Comparison of ENCODE assay signal across 14 cellular contexts in genomic region chr18:34650121-34650545, GRCh38. TPM values are rescaled to one million over a fixed set of nuclear protein-coding genes. Genes with fewer than 3 reads are reported as not detected.
A peak's percentile ranks its signal among the peaks of the same experiment; 100 is the strongest.
DNase-seq lines count a peak whose midpoint lies in the region; ATAC-seq and TF ChIP-seq lines count a peak whose summit lies in the region.
"Had no signal": no experiment of that assay in that cellular context is flagged by ENCODE, and none has a peak within 500 bp of the region (broad histone marks: within the 10 kb centered on the region; RNA-seq: fewer than 3 reads in every experiment).

No MANE protein-coding gene starts in this region.

- H3K4me1 ChIP-seq in left lung: peaks cover 0 to 4% of the 10 kb centered on the region in 2 donors
- peaks cover 0 to 9% of the 10 kb centered on the region in 2 donors for H3K4me1 ChIP-seq in aorta (ENCODE audit: control insufficient read depth in 1 of 2, insufficient read depth in 2 of 2, low read length in 2 of 2)
- peaks cover 0 to 31% (median 11%) of the 10 kb centered on the region in 4 donors for H3K4me1 ChIP-seq in tibial nerve

- DNase-seq in AG10803 (ENCODE audit: low read depth): peak; percentile 73
- DNase-seq in M059J (ENCODE audit: low read depth): peak; percentile 66
- DNase-seq in astrocyte of the hippocampus (ENCODE audit: low read depth, low spot score): peak; percentile 55
- no peak for DNase-seq in left lung
- DNase-seq in aorta: no peak
- no peak for DNase-seq in NCI-H2227 (lab: John Stamatoyannopoulos, UW; ENCODE audit: unreplicated experiment)
- DNase-seq in posterior cingulate gyrus: no peak
- DNase-seq in tibial nerve (ENCODE audit: low spot score in 2 of 2): no peak
- DNase-seq: activated CD4-positive, alpha-beta T cell treated with anti-CD3 and anti-CD28 coated beads for 48 hours; activated naive CD8-positive, alpha-beta T cell treated with anti-CD3 and anti-CD28 coated beads for 36 hours; CD4-positive, CD25-positive, alpha-beta regulatory T cell; NCI-H1105 treated with DMSO at 0.1 percent for 48 hours; stimulated activated CD4-positive, alpha-beta T cell treated with anti-CD3 and anti-CD28 coated beads, Interleukin-15, amount 100 ng/mL, for 24 hours; stimulated activated naive CD8-positive, alpha-beta T cell treated with anti-CD3 and anti-CD28 coated beads, Interleukin-15, amount 100 ng/mL, for 72 hours had no signal

- H3K36me3 ChIP-seq in left lung (no peaks in the 10 kb centered on the region), aorta (ENCODE audit: control insufficient read depth in 1 of 2, insufficient read depth in 2 of 2, low read length in 1 of 2) (no peaks in the 10 kb centered on the region), tibial nerve (no peaks in the 10 kb centered on the region)

- ATAC-seq in left lung (peak; percentile 33), aorta (ENCODE audit: low FRiP score) (no peak)
- ATAC-seq: stimulated activated naive CD8-positive, alpha-beta T cell treated with anti-CD3 and anti-CD28 coated beads, Interleukin-15, amount 100 ng/mL, for 72 hours had no signal

- peak overlapping the region in 1 of 2 donors; percentile 20 for H3K27ac ChIP-seq in left lung
- H3K27ac ChIP-seq in aorta (ENCODE audit: low read depth in 1 of 2, low read length in 2 of 2): peak overlapping the region in 1 of 2 donors; percentile 26
- H3K27ac ChIP-seq in tibial nerve: peak overlapping the region in 1 of 4 donors; percentile 38

- TF ChIP-seq CTCF in AG10803 (conservative IDR thresholded peaks at IDR 0.05; ENCODE audit: low read length) (no peak), left lung (IDR thresholded peaks at IDR 0.05) (no peak), tibial nerve (IDR thresholded peaks at IDR 0.05) (no peak)

- intact Hi-C loops in left lung (cut with DNase I) (no loop called here), aorta (cut with DNase I) (no loop called here), posterior cingulate gyrus (cut with DNase I) (loop anchor here (10.0 kb wide), 1 partner anchor 155 kb away; no protein-coding TSS in a partner anchor)

- H3K9me3 ChIP-seq in left lung (no peaks in the 10 kb centered on the region), aorta (ENCODE audit: control insufficient read depth, low read length) (no peaks in the 10 kb centered on the region), tibial nerve (no peaks in the 10 kb centered on the region)

- H3K27me3 ChIP-seq in left lung: no peaks in the 10 kb centered on the region
- no peaks in the 10 kb centered on the region for H3K27me3 ChIP-seq in aorta (ENCODE audit: control insufficient read depth in 1 of 2, insufficient read depth in 2 of 2, low read length in 1 of 2)
- no peaks in the 10 kb centered on the region for H3K27me3 ChIP-seq in tibial nerve

- 6 to 10% methylated on average over 5 of the region's 5 CpGs for WGBS in aorta, 2 donors
- WGBS in tibial nerve, 2 donors: 55 to 57% methylated on average over 5 of the region's 5 CpGs

- H3K4me3 ChIP-seq in AG10803 (ENCODE audit: low read length): no peak overlapping the region
- no peak overlapping the region for H3K4me3 ChIP-seq in left lung
- no peak overlapping the region for H3K4me3 ChIP-seq in aorta (ENCODE audit: low read length in 2 of 2)
- no peak overlapping the region for H3K4me3 ChIP-seq in tibial nerve

- no peak for TF ChIP-seq EP300 in tibial nerve (IDR thresholded peaks at IDR 0.05)

- no peak for TF ChIP-seq POLR2A in tibial nerve (IDR thresholded peaks at IDR 0.05)

RNA-seq across cellular contexts. Expression of gene DTNA, which starts 60.0 kb away (rescaled TPM):
- 3.0 and 5.2 TPM in 2 replicates for total RNA-seq in M059J (2014; rRNA removed; shearing (Covaris generic))
- total RNA-seq in left lung (10 to 100 TPM; 12.0 to 12.7 TPM), aorta (100 to 1,000 TPM in 1 of 2 donors, 10 to 100 TPM in 1; 47.6 to 101 TPM), tibial nerve (10 to 100 TPM; 26.1 to 58.3 (median 40.3) TPM)
- polyA plus RNA-seq in aorta: 10 to 100 TPM; 47.8 to 59.0 TPM
- total RNA-seq: CD4-positive, CD25-positive, alpha-beta regulatory T cell had no signal
- polyA plus RNA-seq: CD4-positive, CD25-positive, alpha-beta regulatory T cell had no signal

Comparison
In these comparisons a context has a peak if more than half of its experiments do, and no peak if none do; other contexts are left out.
1. DNase-seq: peak in AG10803 (single experiment), M059J (single experiment) and astrocyte of the hippocampus (single experiment); none in left lung (0 of 2), aorta (0 of 2), NCI-H2227 (single experiment), posterior cingulate gyrus (0 of 10) and tibial nerve (0 of 2).